In genomic region chr20:47156431-47156841, GRCh38 we compare ENCODE assay signal across 27 cellular contexts.
DNase-seq lines count a peak whose midpoint lies in the region; ATAC-seq and TF ChIP-seq lines count a peak whose summit lies in the region.
"Had no signal": no experiment of that assay in that cellular context is flagged by ENCODE, and none has a peak within 500 bp of the region (broad histone marks: within the 10 kb centered on the region; RNA-seq: fewer than 3 reads in every experiment).

No MANE protein-coding gene starts in this region.

- H2BK120ac ChIP-seq in mesendoderm (ENCODE audit: low read depth, low read length), result no peak overlapping the region

- H2BK15ac ChIP-seq in mesendoderm (replicated peaks; ENCODE audit: low read depth), result no peak overlapping the region

- TF ChIP-seq CTCF in left lung (IDR thresholded peaks at IDR 0.05) (no peak), neural cell (IDR thresholded peaks at IDR 0.05; ENCODE audit: poor library complexity, severe bottlenecking) (no peak), CD14-positive monocyte (IDR thresholded peaks at IDR 0.05) (no peak)

- H3K27ac ChIP-seq in left lung (no peak overlapping the region), neural cell (ENCODE audit: low read length) (no peak overlapping the region), aorta (ENCODE audit: low read depth in 1 of 2, low read length in 2 of 2) (no peak overlapping the region), mesendoderm (ENCODE audit: low read depth, low read length) (no peak overlapping the region)
- H3K27ac ChIP-seq: PC-9, SJCRH30 had no signal

- TF ChIP-seq RAD21 in neural cell (conservative IDR thresholded peaks at IDR 0.05), result no peak

- no peak overlapping the region for H3K18ac ChIP-seq in mesendoderm (ENCODE audit: low read length)

- H2AFZ ChIP-seq in neural cell (ENCODE audit: low read depth, low read length), result no peak overlapping the region
- H2AFZ ChIP-seq: PC-9 had no signal

- H3K79me2 ChIP-seq in neural cell (replicated peaks; ENCODE audit: insufficient read depth, low read length) (no peaks in the 10 kb centered on the region), mesendoderm (ENCODE audit: control insufficient read depth, insufficient read depth, low read length) (no peaks in the 10 kb centered on the region)

- ATAC-seq in left lung (peak; percentile 94), aorta (ENCODE audit: low FRiP score) (peak; percentile 34), GM19467 (IDR thresholded peaks at IDR 0.05; ENCODE audit: unreplicated experiment) (no peak)
- ATAC-seq: K562, Right ventricle myocardium inferior, SK-N-SH treated with all-trans-retinoic acid at 6 μM for 48 hours had no signal

- H3K36me3 ChIP-seq in left lung (no peaks in the 10 kb centered on the region), neural cell (ENCODE audit: insufficient read depth, low read length) (no peaks in the 10 kb centered on the region), aorta (ENCODE audit: control insufficient read depth in 1 of 2, insufficient read depth in 2 of 2, low read length in 1 of 2) (no peaks in the 10 kb centered on the region), mesendoderm (ENCODE audit: control insufficient read depth, insufficient read depth, low read length) (no peaks in the 10 kb centered on the region)
- H3K36me3 ChIP-seq: BE2C had no signal

- no peak for TF ChIP-seq EP300 in neural cell (conservative IDR thresholded peaks at IDR 0.05; ENCODE audit: poor library complexity, severe bottlenecking)

- no peaks in the 10 kb centered on the region for H3K36me3 Mint-ChIP-seq in CD14-positive monocyte

- H3K27me3 ChIP-seq in left lung, result no peaks in the 10 kb centered on the region
- no peaks in the 10 kb centered on the region for H3K27me3 ChIP-seq in neural cell (ENCODE audit: insufficient read depth, low read depth, low read length)
- H3K27me3 ChIP-seq in aorta (ENCODE audit: control insufficient read depth in 1 of 2, insufficient read depth in 2 of 2, low read length in 1 of 2), result no peaks in the 10 kb centered on the region
- no peaks in the 10 kb centered on the region for H3K27me3 ChIP-seq in mesendoderm (ENCODE audit: insufficient read depth, low read length, poor library complexity)
- H3K27me3 ChIP-seq: SJCRH30 had no signal

- H2BK5ac ChIP-seq in mesendoderm (ENCODE audit: low read length), result no peak overlapping the region

- no peak overlapping the region for H3K4me2 ChIP-seq in neural cell (ENCODE audit: low read length)
- no peak overlapping the region for H3K4me2 ChIP-seq in mesendoderm (ENCODE audit: low read length)
- H3K4me2 ChIP-seq: PC-9 had no signal

- H3K56ac ChIP-seq in mesendoderm (ENCODE audit: low read length), result no peak overlapping the region

- H3K23ac ChIP-seq in mesendoderm (ENCODE audit: low read length), result no peak overlapping the region

- H3F3A ChIP-seq in neural cell (ENCODE audit: insufficient read depth, low read length, poor library complexity, severe bottlenecking), result no peaks in the 10 kb centered on the region

- H4K5ac ChIP-seq in mesendoderm (ENCODE audit: low read length), result no peak overlapping the region

- H3K9me3 ChIP-seq in left lung (no peaks in the 10 kb centered on the region), neural cell (ENCODE audit: low read length) (no peaks in the 10 kb centered on the region), aorta (ENCODE audit: control insufficient read depth, low read length) (no peaks in the 10 kb centered on the region)
- H3K9me3 ChIP-seq: BE2C, SJCRH30 had no signal

- H4K20me1 ChIP-seq in neural cell (ENCODE audit: insufficient read depth), result no peaks in the 10 kb centered on the region

- peaks cover 13 to 22% (median 13%) of the 10 kb centered on the region in 3 donors for H3K27me3 Mint-ChIP-seq in CD14-positive monocyte (ENCODE audit: low read depth in 3 of 3)

- H3K4me3 Mint-ChIP-seq in CD14-positive monocyte, result no peak overlapping the region
- H3K4me3 Mint-ChIP-seq: HFFc6 had no signal

- H3K9me2 ChIP-seq in neural cell (ENCODE audit: insufficient read depth, low read length), result no peaks in the 10 kb centered on the region

- H3K4ac ChIP-seq in mesendoderm (ENCODE audit: low read depth, low read length), result no peak overlapping the region

- 66 to 70% methylated on average over 4 of the region's 4 CpGs for WGBS in aorta, 2 donors
- WGBS in mesendoderm (ENCODE audit: extremely low coverage, insufficient coverage, low lambda C conversion rate), result no CpG with 5 or more reads among the region's 4 CpGs

- no peak overlapping the region for H4K8ac ChIP-seq in mesendoderm (ENCODE audit: low read depth, low read length)

- H3K4me1 ChIP-seq in left lung (no peaks in the 10 kb centered on the region), aorta (ENCODE audit: control insufficient read depth in 1 of 2, insufficient read depth in 2 of 2, low read length in 2 of 2) (no peaks in the 10 kb centered on the region), mesendoderm (ENCODE audit: control insufficient read depth, low read depth, low read length) (no peaks in the 10 kb centered on the region)
- H3K4me1 ChIP-seq: BE2C, SJCRH30 had no signal

- intact Hi-C loops in left lung (cut with DNase I) (loop anchor here in 1 of 2 donors (10.0 kb wide), 1 partner anchor 392 kb away; no protein-coding TSS in a partner anchor), aorta (cut with DNase I) (no loop called here), CD14-positive monocyte (cut with micrococcal nuclease) (no loop called here)

- no peak overlapping the region for H2AK5ac ChIP-seq in mesendoderm (ENCODE audit: low read length)

- no peak overlapping the region for H3K27ac Mint-ChIP-seq in CD14-positive monocyte
- H3K27ac Mint-ChIP-seq: HFFc6 had no signal

- DNase-seq in NCI-H510A treated with DMSO at 0.1 percent for 48 hours (lab: John Stamatoyannopoulos, UW), result peak; percentile 15
- DNase-seq in NCI-H510A (lab: John Stamatoyannopoulos, UW), result no peak
- DNase-seq in left lung, result no peak
- DNase-seq in aorta, result no peak
- no peak for DNase-seq in CD14-positive monocyte (ENCODE audit: low spot score)
- no peak for DNase-seq in mesendoderm
- DNase-seq: 8988T, ACHN, BE2C, DMS153, DND-41, H7, HFFc6, Kasumi-1, NCI-H1092 treated with DMSO at 0.1 percent for 48 hours, NCI-H1436, NCI-H187, NCI-H226, NCI-H524, NCI-H748 treated with DMSO at 0.1 percent for 48 hours, PC-9, SJCRH30 had no signal

- peaks cover 0 to 4% (median 2%) of the 10 kb centered on the region in 7 donors for H3K9me3 Mint-ChIP-seq in CD14-positive monocyte
- H3K9me3 Mint-ChIP-seq: HFFc6 had no signal

- H3K9ac ChIP-seq in neural cell (ENCODE audit: low read length), result no peak overlapping the region
- no peak overlapping the region for H3K9ac ChIP-seq in mesendoderm (ENCODE audit: low read length)

- H3K4me1 Mint-ChIP-seq in CD14-positive monocyte, result peaks cover 3% of the 10 kb centered on the region

- no peak overlapping the region for H3K4me3 ChIP-seq in left lung
- no peak overlapping the region for H3K4me3 ChIP-seq in neural cell (ENCODE audit: low read length)
- no peak overlapping the region for H3K4me3 ChIP-seq in aorta (ENCODE audit: low read length in 2 of 2)
- H3K4me3 ChIP-seq in mesendoderm (ENCODE audit: low read length), result no peak overlapping the region
- H3K4me3 ChIP-seq: K562, PC-9, SJCRH30 had no signal

- no peaks in the 10 kb centered on the region for H3K79me1 ChIP-seq in mesendoderm (ENCODE audit: low read length)

TF ChIP-seq in neural cell, 6 proteins besides CTCF, POLR2A, EP300 and RAD21:
- TF ChIP-seq MXI1 (conservative IDR thresholded peaks at IDR 0.05; ENCODE audit: poor library complexity, severe bottlenecking) (no peak), SMC3 (conservative IDR thresholded peaks at IDR 0.05; ENCODE audit: poor library complexity) (no peak), REST (IDR thresholded peaks at IDR 0.05; ENCODE audit: borderline replicate concordance) (peak; percentile 37), POLR2AphosphoS5 (IDR thresholded peaks at IDR 0.05) (peak; percentile 39), TAF1 (IDR thresholded peaks at IDR 0.05; ENCODE audit: low read depth) (no peak), EZH2 (IDR thresholded peaks at IDR 0.05; ENCODE audit: borderline replicate concordance, insufficient read depth, low read length, poor library complexity, severe bottlenecking) (no peak)
